Comparison of ENCODE assay signal across 1 cellular context in the genomic region with DNA sequence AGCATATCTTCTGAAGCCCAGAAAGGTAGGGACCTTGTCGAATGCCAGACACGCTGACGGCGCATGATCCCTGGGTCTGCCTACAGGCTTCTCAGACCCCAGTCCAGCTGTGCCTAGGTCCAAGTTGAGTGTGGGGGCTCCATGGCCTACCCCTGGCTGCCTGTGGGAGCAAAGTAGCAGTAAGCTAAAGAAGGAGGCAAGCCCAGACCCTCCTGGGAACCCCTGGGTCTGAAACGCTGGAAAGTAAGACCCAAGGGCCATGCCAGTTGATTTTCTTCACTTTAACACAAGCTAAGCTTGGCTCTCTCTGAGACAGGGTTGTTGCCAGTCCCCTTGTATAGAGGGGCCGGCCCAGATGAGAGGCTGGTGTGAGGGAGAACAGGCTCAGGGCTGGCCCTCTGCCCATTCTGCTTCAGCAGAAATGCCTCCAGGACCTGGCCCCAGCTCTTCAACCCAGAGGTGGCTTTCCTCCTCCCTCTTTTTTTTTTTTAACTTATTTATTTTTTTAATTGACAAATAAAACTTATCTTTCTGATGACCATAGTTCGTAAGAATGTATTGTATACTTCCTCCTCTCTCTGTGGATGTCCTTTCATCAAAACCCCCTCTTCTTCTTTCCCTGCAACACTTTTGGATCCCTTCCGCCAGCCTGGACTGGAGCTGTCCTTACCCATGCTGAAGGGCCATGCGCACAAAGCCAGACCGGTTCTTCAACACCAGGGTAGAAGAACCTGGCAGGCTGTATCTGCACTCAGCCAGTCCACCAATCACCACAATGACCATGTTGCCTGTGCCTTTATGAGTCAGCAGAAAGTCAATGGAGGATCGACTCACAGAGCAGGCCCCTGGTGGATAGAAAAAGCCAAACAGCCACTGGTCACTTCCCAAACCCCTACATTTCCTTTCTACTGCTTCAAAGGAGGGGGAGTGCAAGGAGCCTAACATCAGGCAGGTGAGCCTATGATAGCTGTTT.
A peak's percentile ranks its signal among the peaks of the same experiment; 100 is the strongest.
TF ChIP-seq lines count a peak whose summit lies in the region.

No MANE protein-coding gene starts in this region.

TF ChIP-seq in K562, 482 proteins besides CTCF, POLR2A, EP300 and RAD21 (continued from another document):
- TF ChIP-seq BCOR (IDR thresholded peaks at IDR 0.05) (no peak), MGA (IDR thresholded peaks at IDR 0.05) (no peak), MAFF (IDR thresholded peaks at IDR 0.05; ENCODE audit: low read length) (peak; percentile 70), ZNF316 (IDR thresholded peaks at IDR 0.05) (peak; percentile 89), YY1 (IDR thresholded peaks at IDR 0.05; ENCODE audit: borderline replicate concordance in 1 of 3, control insufficient read depth in 1 of 3, extremely low read depth in 1 of 3, insufficient read depth in 3 of 3, insufficient read length in 1 of 3, insufficient replicate concordance in 2 of 3, low read depth in 1 of 3, low read length in 2 of 3) (peak in 1 of 3 experiments; percentile 30), MAFG (tag; conservative IDR thresholded peaks at IDR 0.05) (peak; percentile 83), NFE2 (IDR thresholded peaks at IDR 0.05; ENCODE audit: low read depth) (peak; percentile 90)
